In genomic region chr19:12647490-12648071, GRCh38 we compare ENCODE assay signal across 8 cellular contexts. TPM values are rescaled to one million over a fixed set of nuclear protein-coding genes. Genes with fewer than 3 reads are reported as not detected.
DNase-seq lines count a peak whose midpoint lies in the region; ATAC-seq and TF ChIP-seq lines count a peak whose summit lies in the region.

No MANE protein-coding gene starts in this region.

- peak overlapping the region in 8 of 11 experiments; percentile 21 to 64 (median 58); a peak in 11 of 22 replicates for H3K4me2 ChIP-seq in BLaER1 treated with 17β-estradiol and CSF1 and Interleukin-3, amounts not matched to agents 10 nM and 100 nM

- peaks cover 0 to 21% (median 13%) of the 10 kb centered on the region in 10 experiments; a peak in 16 of 20 replicates for H3K4me1 ChIP-seq in BLaER1 treated with 17β-estradiol and CSF1 and Interleukin-3, amounts not matched to agents 10 nM and 100 nM
- peaks cover 0 to 6% (median 0%) of the 10 kb centered on the region in 4 donors for H3K4me1 ChIP-seq in right lobe of liver
- peaks cover 3 to 11% (median 9%) of the 10 kb centered on the region in 4 donors for H3K4me1 ChIP-seq in transverse colon

- peaks cover 0 to 6% (median 0%) of the 10 kb centered on the region in 11 experiments; a peak in 5 of 22 replicates for H3K9me3 ChIP-seq in BLaER1 treated with 17β-estradiol and CSF1 and Interleukin-3, amounts not matched to agents 10 nM and 100 nM (replicated peaks in 1 of 11)
- H3K9me3 ChIP-seq in right lobe of liver, result no peaks in the 10 kb centered on the region
- no peaks in the 10 kb centered on the region for H3K9me3 ChIP-seq in transverse colon

- in situ Hi-C loops in transverse colon (cut with MboI; ENCODE audit: low pct_ligation_motif_present in 1 of 4, low pct_unique_long_range_greater_than_20kb in 1 of 4, low sequenced_read_pairs in 3 of 4), result no loop called here

- intact Hi-C loops in right lobe of liver (cut with DNase I) (no loop called here), transverse colon (cut with DNase I; ENCODE audit: low total_unique reads) (no loop called here)

- peak overlapping the region in 1 of 11 experiments; percentile 45; a peak in 2 of 22 replicates for H3K27ac ChIP-seq in BLaER1 treated with 17β-estradiol and CSF1 and Interleukin-3, amounts not matched to agents 10 nM and 100 nM
- H3K27ac ChIP-seq in right lobe of liver (no peak overlapping the region), transverse colon (no peak overlapping the region)

- 20% methylated on average over 28 of the region's 31 CpGs for WGBS in right lobe of liver (ENCODE audit: insufficient coverage, low coverage, low lambda C conversion rate, missing lambda C conversion rate)
- WGBS in transverse colon (ENCODE audit: low coverage in 1 of 2), 2 donors, result 13 to 23% methylated on average over 6 to 31 of the region's 31 CpGs

- DNase-seq in LoVo (ENCODE audit: low spot score) (peak; percentile 53), cardiac fibroblast (ENCODE audit: low read depth in 2 of 2) (peak; percentile 42 to 47), right lobe of liver (peak; percentile 58 to 74 (median 63)), transverse colon (peak; percentile 83), NCI-H524 treated with DMSO at 0.1 percent for 48 hours (lab: John Stamatoyannopoulos, UW) (no peak), pons (ENCODE audit: low spot score) (no peak)

- H3K9ac ChIP-seq in BLaER1 treated with 17β-estradiol and CSF1 and Interleukin-3, amounts not matched to agents 10 nM and 100 nM, result no peak overlapping the region

- TF ChIP-seq EP300 in transverse colon (IDR thresholded peaks at IDR 0.05; ENCODE audit: low read depth), result no peak

- H3K27me3 ChIP-seq in BLaER1 treated with 17β-estradiol and CSF1 and Interleukin-3, amounts not matched to agents 10 nM and 100 nM, result no peaks in the 10 kb centered on the region
- H3K27me3 ChIP-seq in right lobe of liver (no peaks in the 10 kb centered on the region), transverse colon (no peaks in the 10 kb centered on the region)

- peak; percentile 80 to 93 (median 87) for ATAC-seq in right lobe of liver
- ATAC-seq in HG02840 (IDR thresholded peaks at IDR 0.05; ENCODE audit: low FRiP score, unreplicated experiment), result no peak

- H4K20me1 ChIP-seq in BLaER1 treated with 17β-estradiol and CSF1 and Interleukin-3, amounts not matched to agents 10 nM and 100 nM, result peaks cover 0 to 13% (median 0%) of the 10 kb centered on the region in 11 experiments; a peak in 3 of 22 replicates

- TF ChIP-seq POLR2A in right lobe of liver (IDR thresholded peaks at IDR 0.05) (no peak), transverse colon (IDR thresholded peaks at IDR 0.05) (no peak)

- no peak overlapping the region for H3K4me3 ChIP-seq in BLaER1 treated with 17β-estradiol and CSF1 and Interleukin-3, amounts not matched to agents 10 nM and 100 nM
- peak overlapping the region in 1 of 2 donors; percentile 32 for H3K4me3 ChIP-seq in cardiac fibroblast (replicated peaks in 1 of 2; ENCODE audit: low read depth in 2 of 2, low read length in 2 of 2)
- peak overlapping the region in 1 of 3 donors; percentile 26 for H3K4me3 ChIP-seq in right lobe of liver
- peak overlapping the region in 3 of 4 donors; percentile 19 to 36 (median 26) for H3K4me3 ChIP-seq in transverse colon

- H3K36me3 ChIP-seq in BLaER1 treated with 17β-estradiol and CSF1 and Interleukin-3, amounts not matched to agents 10 nM and 100 nM, result peaks cover 30 to 86% (median 55%) of the 10 kb centered on the region in 11 experiments
- H3K36me3 ChIP-seq in right lobe of liver (no peaks in the 10 kb centered on the region), transverse colon (no peaks in the 10 kb centered on the region)

- TF ChIP-seq CTCF in cardiac fibroblast (IDR thresholded peaks at IDR 0.05; ENCODE audit: low read depth, low read length) (no peak), right lobe of liver (IDR thresholded peaks at IDR 0.05) (no peak), transverse colon (IDR thresholded peaks at IDR 0.05) (no peak)

RNA-seq across cellular contexts. Expression of gene MAN2B1, which starts 19.0 kb away (rescaled TPM):
- total RNA-seq in right lobe of liver (10 to 100 TPM; 32.7 to 76.5 (median 53.6) TPM), transverse colon (100 to 1,000 TPM in 1 of 4 donors, 10 to 100 TPM in 3; 52.4 to 272 (median 70.1) TPM)

RNA-seq across cellular contexts. Expression of gene WDR83, which starts 19.0 kb away (rescaled TPM):
- total RNA-seq in right lobe of liver (1 to 10 TPM; 2.5 to 6.2 (median 4.2) TPM), transverse colon (10 to 100 TPM in 1 of 4 donors, 1 to 10 TPM in 2, not detected in 1; 7.6 to 36.3 (median 9.4) TPM)

RNA-seq across cellular contexts. Expression of gene DHPS, which starts 34.1 kb away (rescaled TPM):
- total RNA-seq in right lobe of liver (10 to 100 TPM; 29.5 to 60.5 (median 45.8) TPM), transverse colon (100 to 1,000 TPM; 117 to 139 (median 128) TPM)

RNA-seq across cellular contexts. Expression of gene ZNF791, which starts 36.9 kb away (rescaled TPM):
- total RNA-seq in right lobe of liver (10 to 100 TPM in 1 of 6 experiments, 1 to 10 TPM in 5; 5.5 to 10.7 (median 7.8) TPM), transverse colon (10 to 100 TPM; 17.5 to 83.0 (median 24.9) TPM)

RNA-seq across cellular contexts. Expression of gene ZNF490, which starts 37.0 kb away (rescaled TPM):
- 1 to 10 TPM; 3.6 to 7.0 (median 4.3) TPM for total RNA-seq in right lobe of liver
- 10 to 100 TPM in 2 of 4 donors, 1 to 10 TPM in 2; 6.7 to 54.9 (median 10.8) TPM for total RNA-seq in transverse colon

Comparison
In these comparisons a context has a peak if more than half of its experiments do, and no peak if none do; other contexts are left out.
1. H3K4me3 ChIP-seq: peak in transverse colon (3 of 4); none in BLaER1 treated with 17β-estradiol and CSF1 and Interleukin-3, amounts not matched to agents 10 nM and 100 nM (0 of 10).
2. DNase-seq: peak in LoVo (single experiment), cardiac fibroblast (2 of 2), right lobe of liver (3 of 3) and transverse colon (single experiment); none in NCI-H524 treated with DMSO at 0.1 percent for 48 hours (single experiment) and pons (single experiment).